ENCODE assay signal across 8 cellular contexts in the genomic region with DNA sequence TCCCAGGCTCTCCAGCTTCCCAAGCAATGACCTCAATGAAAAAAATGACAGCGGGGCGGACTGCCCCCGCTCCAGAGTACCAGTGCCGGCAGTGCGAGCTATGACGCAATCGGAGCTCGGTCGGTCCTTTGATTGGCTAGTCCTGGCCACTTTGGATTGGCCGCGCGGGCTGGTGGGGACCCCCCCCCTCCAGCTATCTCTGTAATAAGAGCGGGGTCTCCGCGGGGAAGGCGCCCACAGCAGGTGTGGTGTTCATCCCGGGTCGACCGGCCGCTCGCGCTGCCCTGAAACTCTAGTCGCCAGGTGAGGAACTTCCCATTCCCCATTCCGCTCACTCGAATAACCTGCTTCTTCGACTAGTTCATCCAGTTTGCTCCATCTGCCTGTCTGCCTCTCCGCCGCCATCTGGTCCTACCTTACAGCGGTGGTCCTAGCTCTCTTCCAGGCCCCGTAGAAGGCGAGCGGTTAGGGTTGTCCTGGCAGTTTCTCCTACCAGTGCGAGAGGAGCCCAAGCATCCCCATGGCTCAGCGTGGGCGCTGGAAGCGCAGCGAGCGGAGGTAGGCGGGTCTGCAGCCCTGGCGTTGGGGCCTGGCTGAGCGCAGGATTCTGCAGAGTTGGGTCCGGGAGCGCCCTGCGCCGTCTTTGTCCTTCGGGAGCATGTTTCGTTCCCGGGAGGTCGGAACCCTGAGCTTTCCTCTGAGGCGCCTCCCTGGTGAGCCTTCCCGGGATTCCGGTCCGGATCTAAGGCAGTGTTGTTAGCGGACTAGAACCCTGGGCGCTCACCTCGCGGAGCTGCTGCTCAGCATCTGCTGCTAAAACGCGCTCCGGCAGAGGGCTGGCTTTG. TPM values are rescaled to one million over a fixed set of nuclear protein-coding genes. Genes with fewer than 3 reads are reported as not detected.
DNase-seq lines count a peak whose midpoint lies in the region; ATAC-seq and TF ChIP-seq lines count a peak whose summit lies in the region.

A gene with protein sequence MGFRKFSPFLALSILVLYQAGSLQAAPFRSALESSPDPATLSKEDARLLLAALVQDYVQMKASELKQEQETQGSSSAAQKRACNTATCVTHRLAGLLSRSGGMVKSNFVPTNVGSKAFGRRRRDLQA (plus strand): TSS at position 233 of the 845 bp plus-strand sequence. CDS start 1,126 bp downstream, outside the sequence.

- no peaks in the 10 kb centered on the region for H4K20me1 ChIP-seq in neural cell (ENCODE audit: insufficient read depth)

- H3K4me1 Mint-ChIP-seq in activated CD4-positive, alpha-beta T cell treated with anti-CD3 and anti-CD28 coated beads, Interleukin-2, amount 10 ng/mL, durations not matched to agents 24 days and 14 days, result peaks cover 16% of the 10 kb centered on the region

- no peaks in the 10 kb centered on the region for H3F3A ChIP-seq in neural cell (ENCODE audit: insufficient read depth, low read length, poor library complexity, severe bottlenecking)

- no peak for ATAC-seq in GM18861 (IDR thresholded peaks at IDR 0.05; ENCODE audit: unreplicated experiment)

- TF ChIP-seq RAD21 in neural cell (conservative IDR thresholded peaks at IDR 0.05), result no peak

- no peak for TF ChIP-seq POLR2A in esophagus muscularis mucosa (IDR thresholded peaks at IDR 0.05; ENCODE audit: low read depth)

- H3K9me3 ChIP-seq in esophagus muscularis mucosa (peaks cover 0 to 4% (median 0%) of the 10 kb centered on the region in 4 donors), neural cell (ENCODE audit: low read length) (no peaks in the 10 kb centered on the region)

- H3K4me1 ChIP-seq in esophagus muscularis mucosa, result peaks cover 18 to 26% (median 22%) of the 10 kb centered on the region in 4 donors

- no peaks in the 10 kb centered on the region for H3K9me2 ChIP-seq in neural cell (ENCODE audit: insufficient read depth, low read length)

- DNase-seq in HFF-Myc (ENCODE audit: extremely low read depth, low read depth) (no peak), esophagus muscularis mucosa (ENCODE audit: extremely low spot score) (no peak), putamen (ENCODE audit: low spot score) (no peak), LoVo (ENCODE audit: low spot score) (no peak)
- DNase-seq in activated CD4-positive, alpha-beta T cell treated with anti-CD3 and anti-CD28 coated beads, Interleukin-2, amount 10 ng/mL, durations not matched to agents 24 days and 14 days, result peak; percentile 71

- no peaks in the 10 kb centered on the region for H3K36me3 Mint-ChIP-seq in activated CD4-positive, alpha-beta T cell treated with anti-CD3 and anti-CD28 coated beads, Interleukin-2, amount 10 ng/mL, durations not matched to agents 24 days and 14 days (ENCODE audit: low read depth)

- H3K27ac ChIP-seq in 22Rv1, result peak within 1 kb of the TSS; percentile 75
- H3K27ac ChIP-seq in esophagus muscularis mucosa (replicated peaks in 1 of 4), result no peak within 1 kb of the TSS
- H3K27ac ChIP-seq in neural cell (ENCODE audit: low read length), result no peak within 1 kb of the TSS

- no peak for TF ChIP-seq CTCF in 22Rv1 (IDR thresholded peaks at IDR 0.05)
- no peak for TF ChIP-seq CTCF in HFF-Myc (IDR thresholded peaks at IDR 0.05; ENCODE audit: low read depth, low read length, missing control alignments)
- no peak for TF ChIP-seq CTCF in esophagus muscularis mucosa (IDR thresholded peaks at IDR 0.05)
- TF ChIP-seq CTCF in neural cell (IDR thresholded peaks at IDR 0.05; ENCODE audit: poor library complexity, severe bottlenecking), result no peak

- H3K79me2 ChIP-seq in neural cell (replicated peaks; ENCODE audit: insufficient read depth, low read length), result no peaks in the 10 kb centered on the region

- H3K4me2 ChIP-seq in neural cell (ENCODE audit: low read length), result peak within 1 kb of the TSS; percentile 59

- H3K9ac ChIP-seq in neural cell (ENCODE audit: low read length), result peak within 1 kb of the TSS; percentile 16

- H3K27me3 Mint-ChIP-seq in activated CD4-positive, alpha-beta T cell treated with anti-CD3 and anti-CD28 coated beads, Interleukin-2, amount 10 ng/mL, durations not matched to agents 24 days and 14 days, result peaks cover 34% of the 10 kb centered on the region

- peak within 1 kb of the TSS; percentile 84 for H3K4me3 Mint-ChIP-seq in activated CD4-positive, alpha-beta T cell treated with anti-CD3 and anti-CD28 coated beads, Interleukin-2, amount 10 ng/mL, durations not matched to agents 24 days and 14 days

- intact Hi-C loops in activated CD4-positive, alpha-beta T cell treated with anti-CD3 and anti-CD28 coated beads, Interleukin-2, amount 10 ng/mL, durations not matched to agents 24 days and 14 days (cut with micrococcal nuclease), result loop anchor here (1.0 to 10.0 kb wide), 2 partner anchors 99 to 549 kb away; a partner anchor contains a TSS
- intact Hi-C loops in esophagus muscularis mucosa (cut with DNase I), result loop anchor here (2.0 kb wide), 1 partner anchor 167 kb away; no protein-coding TSS in a partner anchor

- no peaks in the 10 kb centered on the region for H3K36me3 ChIP-seq in esophagus muscularis mucosa
- H3K36me3 ChIP-seq in neural cell (ENCODE audit: insufficient read depth, low read length), result no peaks in the 10 kb centered on the region

- peaks cover 6% of the 10 kb centered on the region for H3K9me3 Mint-ChIP-seq in activated CD4-positive, alpha-beta T cell treated with anti-CD3 and anti-CD28 coated beads, Interleukin-2, amount 10 ng/mL, durations not matched to agents 24 days and 14 days

- H2AFZ ChIP-seq in neural cell (ENCODE audit: low read depth, low read length), result no peak within 1 kb of the TSS

- peak within 1 kb of the TSS; percentile 59 for H3K27ac Mint-ChIP-seq in activated CD4-positive, alpha-beta T cell treated with anti-CD3 and anti-CD28 coated beads, Interleukin-2, amount 10 ng/mL, durations not matched to agents 24 days and 14 days

- TF ChIP-seq EP300 in esophagus muscularis mucosa (IDR thresholded peaks at IDR 0.05) (no peak), neural cell (conservative IDR thresholded peaks at IDR 0.05; ENCODE audit: poor library complexity, severe bottlenecking) (no peak)

- H3K4me3 ChIP-seq in HFF-Myc (replicated peaks; ENCODE audit: low read depth, low read length) (peak within 1 kb of the TSS; percentile 13; the same call in 1 of the 2 replicates), esophagus muscularis mucosa (peak within 1 kb of the TSS; percentile 36 to 44 (median 42)), neural cell (ENCODE audit: low read length) (peak within 1 kb of the TSS; percentile 68)

- 4% methylated on average over 22 of the region's 60 CpGs for WGBS in esophagus muscularis mucosa

- H3K27me3 ChIP-seq in esophagus muscularis mucosa (peaks cover 0 to 57% (median 35%) of the 10 kb centered on the region in 4 donors), neural cell (ENCODE audit: insufficient read depth, low read depth, low read length) (peaks cover 20% of the 10 kb centered on the region)

TF ChIP-seq in neural cell, 6 proteins besides CTCF, POLR2A, EP300 and RAD21:
- TF ChIP-seq, protein P1, sequence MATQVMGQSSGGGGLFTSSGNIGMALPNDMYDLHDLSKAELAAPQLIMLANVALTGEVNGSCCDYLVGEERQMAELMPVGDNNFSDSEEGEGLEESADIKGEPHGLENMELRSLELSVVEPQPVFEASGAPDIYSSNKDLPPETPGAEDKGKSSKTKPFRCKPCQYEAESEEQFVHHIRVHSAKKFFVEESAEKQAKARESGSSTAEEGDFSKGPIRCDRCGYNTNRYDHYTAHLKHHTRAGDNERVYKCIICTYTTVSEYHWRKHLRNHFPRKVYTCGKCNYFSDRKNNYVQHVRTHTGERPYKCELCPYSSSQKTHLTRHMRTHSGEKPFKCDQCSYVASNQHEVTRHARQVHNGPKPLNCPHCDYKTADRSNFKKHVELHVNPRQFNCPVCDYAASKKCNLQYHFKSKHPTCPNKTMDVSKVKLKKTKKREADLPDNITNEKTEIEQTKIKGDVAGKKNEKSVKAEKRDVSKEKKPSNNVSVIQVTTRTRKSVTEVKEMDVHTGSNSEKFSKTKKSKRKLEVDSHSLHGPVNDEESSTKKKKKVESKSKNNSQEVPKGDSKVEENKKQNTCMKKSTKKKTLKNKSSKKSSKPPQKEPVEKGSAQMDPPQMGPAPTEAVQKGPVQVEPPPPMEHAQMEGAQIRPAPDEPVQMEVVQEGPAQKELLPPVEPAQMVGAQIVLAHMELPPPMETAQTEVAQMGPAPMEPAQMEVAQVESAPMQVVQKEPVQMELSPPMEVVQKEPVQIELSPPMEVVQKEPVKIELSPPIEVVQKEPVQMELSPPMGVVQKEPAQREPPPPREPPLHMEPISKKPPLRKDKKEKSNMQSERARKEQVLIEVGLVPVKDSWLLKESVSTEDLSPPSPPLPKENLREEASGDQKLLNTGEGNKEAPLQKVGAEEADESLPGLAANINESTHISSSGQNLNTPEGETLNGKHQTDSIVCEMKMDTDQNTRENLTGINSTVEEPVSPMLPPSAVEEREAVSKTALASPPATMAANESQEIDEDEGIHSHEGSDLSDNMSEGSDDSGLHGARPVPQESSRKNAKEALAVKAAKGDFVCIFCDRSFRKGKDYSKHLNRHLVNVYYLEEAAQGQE (IDR thresholded peaks at IDR 0.05; ENCODE audit: borderline replicate concordance), result no peak
- TF ChIP-seq TAF1 (IDR thresholded peaks at IDR 0.05; ENCODE audit: low read depth) (no peak), MXI1 (conservative IDR thresholded peaks at IDR 0.05; ENCODE audit: poor library complexity, severe bottlenecking) (no peak), SMC3 (conservative IDR thresholded peaks at IDR 0.05; ENCODE audit: poor library complexity) (no peak), POLR2AphosphoS5 (IDR thresholded peaks at IDR 0.05) (no peak), EZH2 (IDR thresholded peaks at IDR 0.05; ENCODE audit: borderline replicate concordance, insufficient read depth, low read length, poor library complexity, severe bottlenecking) (no peak)

RNA-seq across cellular contexts. Expression of the gene that starts here (rescaled TPM):
- total RNA-seq in activated CD4-positive, alpha-beta T cell treated with anti-CD3 and anti-CD28 coated beads, Interleukin-2, amount 10 ng/mL, durations not matched to agents 24 days and 14 days, result 0.58 and 0.99 TPM in 2 replicates
- total RNA-seq in esophagus muscularis mucosa, result not detected
- not detected in 2 replicates for polyA plus RNA-seq in neural cell
- polyA minus RNA-seq in neural cell, result not detected in 2 replicates

Comparison
In these comparisons a context has a peak if more than half of its experiments do, and no peak if none do; other contexts are left out.
1. Peak in DNase-seq in activated CD4-positive, alpha-beta T cell treated with anti-CD3 and anti-CD28 coated beads, Interleukin-2, amount 10 ng/mL, durations not matched to agents 24 days and 14 days; RNA of the gene not detected or under 1 TPM.
2. H3K4me3 ChIP-seq: peak in every context shown above with its lines; median percentile 68 in neural cell; 42 in esophagus muscularis mucosa; 13 in HFF-Myc.